In the genomic region with DNA sequence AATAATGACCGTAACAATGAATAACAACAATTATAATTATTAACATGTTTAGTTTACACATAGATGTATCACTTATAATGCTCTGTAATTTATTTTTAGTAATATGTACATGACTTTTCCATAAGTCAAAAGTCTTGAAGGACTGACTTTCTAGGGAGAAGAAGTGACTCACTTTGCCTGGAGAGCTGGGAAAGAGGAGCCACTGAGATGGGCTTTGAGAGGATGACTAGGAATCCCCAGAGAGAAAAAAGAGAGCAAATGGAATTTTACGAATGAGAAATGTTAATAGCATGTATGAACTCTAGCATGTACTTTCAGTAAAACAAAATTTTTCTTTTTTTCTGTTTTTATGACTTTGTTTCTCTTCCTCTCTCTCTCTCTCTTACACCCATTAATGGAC, we compare ENCODE assay signal across 21 cellular contexts.
"Had no signal": no experiment of that assay in that cellular context is flagged by ENCODE, and none has a peak within 500 bp of the region (broad histone marks: within the 10 kb centered on the region; RNA-seq: fewer than 3 reads in every experiment).

No MANE protein-coding gene starts in this region.

- H3K4me3 ChIP-seq: hepatocyte, lower lobe of right lung, tibial nerve, vagina had no signal

- H3K27me3 Mint-ChIP-seq: activated naive CD8-positive, alpha-beta T cell treated with anti-CD3 and anti-CD28 coated beads for 36 hours; activated T-helper 17 cell treated with anti-CD3 and anti-CD28 coated beads, Interleukin-2, amount 50 U/mL, for 72 hours; central memory CD8-positive, alpha-beta T cell had no signal

- H3K27ac Mint-ChIP-seq: activated naive CD8-positive, alpha-beta T cell treated with anti-CD3 and anti-CD28 coated beads for 36 hours; activated T-helper 17 cell treated with anti-CD3 and anti-CD28 coated beads, Interleukin-2, amount 50 U/mL, for 72 hours; brain; T-helper 17 cell had no signal

- H3K9me3 Mint-ChIP-seq: activated naive CD8-positive, alpha-beta T cell treated with anti-CD3 and anti-CD28 coated beads for 36 hours; activated T-helper 17 cell treated with anti-CD3 and anti-CD28 coated beads, Interleukin-2, amount 50 U/mL, for 72 hours; brain; central memory CD8-positive, alpha-beta T cell had no signal

- H3K4me2 ChIP-seq: hepatocyte had no signal

- H3K36me3 Mint-ChIP-seq: activated naive CD8-positive, alpha-beta T cell treated with anti-CD3 and anti-CD28 coated beads for 36 hours; brain had no signal

- DNase-seq: activated CD4-positive, alpha-beta T cell treated with anti-CD3 and anti-CD28 coated beads, Interleukin-2, amount 50 U/mL, for 48 hours; activated naive CD4-positive, alpha-beta T cell; activated naive CD8-positive, alpha-beta T cell treated with anti-CD3 and anti-CD28 coated beads for 36 hours; activated T-cell treated with anti-CD3 and anti-CD28 coated beads for 4 hours; amygdala; cortex of kidney; lower lobe of right lung; midbrain; occipital lobe; retina; stimulated activated CD4-positive, alpha-beta T cell treated with anti-CD3 and anti-CD28 coated beads, Interleukin-2, amount 100 ng/mL, for 24 hours; stimulated activated naive CD4-positive, alpha-beta T cell treated with Interleukin-2 at 50 U/mL for 16 hours; T-helper 17 cell had no signal

- H3K79me2 ChIP-seq: hepatocyte had no signal

- H3K27ac ChIP-seq: hepatocyte, lower lobe of right lung, tibial nerve, vagina had no signal

- H3K27me3 ChIP-seq: hepatocyte, tibial nerve, vagina had no signal

- H2AFZ ChIP-seq: hepatocyte had no signal

- H3K4me1 Mint-ChIP-seq: activated naive CD8-positive, alpha-beta T cell treated with anti-CD3 and anti-CD28 coated beads for 36 hours; activated T-helper 17 cell treated with anti-CD3 and anti-CD28 coated beads, Interleukin-2, amount 50 U/mL, for 72 hours; central memory CD8-positive, alpha-beta T cell; T-helper 17 cell had no signal

- H3K4me1 ChIP-seq: lower lobe of right lung, tibial nerve, vagina had no signal

- H3K36me3 ChIP-seq: lower lobe of right lung, tibial nerve, vagina had no signal

- H3K4me3 Mint-ChIP-seq: activated naive CD8-positive, alpha-beta T cell treated with anti-CD3 and anti-CD28 coated beads for 36 hours; activated T-helper 17 cell treated with anti-CD3 and anti-CD28 coated beads, Interleukin-2, amount 50 U/mL, for 72 hours; brain; central memory CD8-positive, alpha-beta T cell; T-helper 17 cell had no signal

- FAIRE-seq: endometrium, islet of Langerhans had no signal

- ATAC-seq: activated T-helper 17 cell treated with anti-CD3 and anti-CD28 coated beads, Interleukin-2, amount 50 U/mL, for 72 hours; lower lobe of right lung; T-helper 17 cell had no signal

- H3K9me3 ChIP-seq: lower lobe of right lung, tibial nerve, vagina had no signal
